Comparison of ENCODE assay signal across 9 cellular contexts in the genomic region with DNA sequence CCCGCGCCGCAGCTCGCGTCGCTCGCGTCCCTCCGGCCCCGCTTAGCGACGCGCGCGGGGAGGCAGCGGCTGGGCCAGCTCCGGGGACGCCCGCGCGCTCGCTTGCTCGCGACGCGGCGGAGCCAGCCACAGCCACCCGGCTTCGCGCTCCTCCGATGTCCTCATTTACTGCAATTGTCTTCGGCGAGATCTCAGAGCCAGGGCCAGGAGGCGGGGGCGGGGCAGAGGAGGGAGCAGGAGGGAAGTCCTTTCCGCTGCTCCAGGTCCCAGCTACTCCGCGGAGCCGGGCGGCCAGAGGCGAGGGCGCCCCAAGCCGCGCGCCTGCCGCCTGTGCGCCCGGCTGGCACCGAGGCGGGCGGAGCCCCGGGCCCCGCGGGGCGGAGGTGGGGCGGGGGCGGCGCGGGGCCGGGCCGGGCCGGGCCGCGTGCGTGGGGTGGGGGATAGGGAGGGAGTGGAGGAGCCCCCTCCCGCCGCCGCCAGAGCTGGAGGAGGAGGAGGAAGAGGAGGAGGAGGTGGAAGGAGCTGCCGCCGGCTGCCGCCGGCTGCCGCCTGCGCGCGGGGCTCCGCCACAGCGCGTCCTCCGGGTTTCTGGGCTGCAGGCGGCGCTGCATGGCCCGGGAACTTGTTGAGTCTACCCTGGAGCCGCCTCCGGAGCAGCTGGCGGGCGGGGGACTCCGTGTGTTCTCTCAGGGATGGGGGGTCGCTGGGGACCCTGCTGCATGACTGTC. TPM values are rescaled to one million over a fixed set of nuclear protein-coding genes. Genes with fewer than 3 reads are reported as not detected.
DNase-seq lines count a peak whose midpoint lies in the region; ATAC-seq and TF ChIP-seq lines count a peak whose summit lies in the region.
"Had no signal": no experiment of that assay in that cellular context is flagged by ENCODE, and none has a peak within 500 bp of the region (broad histone marks: within the 10 kb centered on the region; RNA-seq: fewer than 3 reads in every experiment).

A gene with protein sequence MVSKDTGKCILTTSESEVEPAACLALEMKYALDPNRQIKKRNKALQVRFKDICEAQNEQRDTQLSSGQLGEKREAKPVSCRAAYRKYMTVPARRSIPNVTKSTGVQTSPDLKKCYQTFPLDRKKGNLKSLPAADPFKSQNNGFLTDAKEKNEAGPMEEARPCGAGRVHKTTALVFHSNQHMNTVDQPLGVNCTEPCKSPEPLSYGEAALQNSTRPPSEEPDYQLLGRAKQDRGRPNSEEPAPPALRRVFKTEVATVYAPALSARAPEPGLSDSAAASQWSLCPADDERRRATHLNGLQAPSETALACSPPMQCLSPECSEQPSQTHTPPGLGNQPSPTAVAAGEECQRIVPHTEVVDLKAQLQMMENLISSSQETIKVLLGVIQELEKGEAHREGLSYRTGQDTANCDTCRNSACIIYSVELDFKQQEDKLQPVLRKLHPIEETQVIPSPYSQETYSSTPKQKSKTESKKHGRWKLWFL (minus strand): TSS at position 365 of the 728 bp plus-strand sequence. CDS start 20,196 bp downstream, outside the sequence.

- CTCF ChIA-PET in activated CD8-positive, alpha-beta T cell treated with anti-CD3 and anti-CD28 coated beads for 36 hours (lab: Charles Lee) = no interaction called here

- no peaks in the 10 kb centered on the region for H3K9me3 Mint-ChIP-seq in activated T-cell treated with anti-CD3 and anti-CD28 coated beads, Interleukin-2, amount 50 U/mL, for 24 hours
- no peaks in the 10 kb centered on the region for H3K9me3 Mint-ChIP-seq in activated CD8-positive, alpha-beta T cell treated with anti-CD3 and anti-CD28 coated beads for 36 hours

- POLR2A ChIA-PET in activated CD8-positive, alpha-beta T cell treated with anti-CD3 and anti-CD28 coated beads for 36 hours (lab: Charles Lee) = no interaction called here

- no peak for TF ChIP-seq CTCF in activated CD8-positive, alpha-beta T cell treated with anti-CD3 and anti-CD28 coated beads for 36 hours (IDR thresholded peaks at IDR 0.05)

- peak; percentile 41 to 58 for ATAC-seq in left cardiac atrium
- ATAC-seq in activated CD8-positive, alpha-beta T cell treated with anti-CD3 and anti-CD28 coated beads for 36 hours = no peak

- peaks cover 3% of the 10 kb centered on the region for H3K4me1 Mint-ChIP-seq in activated T-cell treated with anti-CD3 and anti-CD28 coated beads, Interleukin-2, amount 50 U/mL, for 24 hours (ENCODE audit: low read depth)
- peaks cover 1% of the 10 kb centered on the region for H3K4me1 Mint-ChIP-seq in activated CD8-positive, alpha-beta T cell treated with anti-CD3 and anti-CD28 coated beads for 36 hours (ENCODE audit: low read depth)
- H3K4me1 Mint-ChIP-seq: IgD-negative memory B cell had no signal

- peaks cover 52% of the 10 kb centered on the region for H3K27me3 Mint-ChIP-seq in activated T-cell treated with anti-CD3 and anti-CD28 coated beads, Interleukin-2, amount 50 U/mL, for 24 hours
- H3K27me3 Mint-ChIP-seq in activated CD8-positive, alpha-beta T cell treated with anti-CD3 and anti-CD28 coated beads for 36 hours = peaks cover 33% of the 10 kb centered on the region

- no peaks in the 10 kb centered on the region for H3K36me3 Mint-ChIP-seq in activated T-cell treated with anti-CD3 and anti-CD28 coated beads, Interleukin-2, amount 50 U/mL, for 24 hours (ENCODE audit: low read depth)
- no peaks in the 10 kb centered on the region for H3K36me3 Mint-ChIP-seq in activated CD8-positive, alpha-beta T cell treated with anti-CD3 and anti-CD28 coated beads for 36 hours (ENCODE audit: low read depth)
- H3K36me3 Mint-ChIP-seq: IgD-negative memory B cell had no signal

- no peak within 1 kb of the TSS for H3K27ac Mint-ChIP-seq in activated T-cell treated with anti-CD3 and anti-CD28 coated beads, Interleukin-2, amount 50 U/mL, for 24 hours
- no peak within 1 kb of the TSS for H3K27ac Mint-ChIP-seq in activated CD8-positive, alpha-beta T cell treated with anti-CD3 and anti-CD28 coated beads for 36 hours
- H3K27ac Mint-ChIP-seq: IgD-negative memory B cell had no signal

- H3K4me3 Mint-ChIP-seq in activated T-cell treated with anti-CD3 and anti-CD28 coated beads, Interleukin-2, amount 50 U/mL, for 24 hours = no peak within 1 kb of the TSS
- no peak within 1 kb of the TSS for H3K4me3 Mint-ChIP-seq in activated CD8-positive, alpha-beta T cell treated with anti-CD3 and anti-CD28 coated beads for 36 hours

- DNase-seq in GM03348 (ENCODE audit: low spot score) = peak; percentile 84
- DNase-seq in T1000 (lab: John Stamatoyannopoulos, UW) = peak; percentile 53
- DNase-seq in left cardiac atrium = peak; percentile 45
- DNase-seq in retina = peak; percentile 83
- DNase-seq in mesenteric fat pad (ENCODE audit: low spot score) = no peak
- no peak for DNase-seq in activated T-cell treated with anti-CD3 and anti-CD28 coated beads, Interleukin-2, amount 50 U/mL, for 24 hours
- no peak for DNase-seq in NCI-H1417 (lab: John Stamatoyannopoulos, UW)
- no peak for DNase-seq in activated CD8-positive, alpha-beta T cell treated with anti-CD3 and anti-CD28 coated beads for 36 hours

- intact Hi-C loops in left cardiac atrium (cut with DNase I) = no loop called here
- intact Hi-C loops in activated CD8-positive, alpha-beta T cell treated with anti-CD3 and anti-CD28 coated beads for 36 hours (cut with micrococcal nuclease) = no loop called here

RNA-seq across cellular contexts. Expression of the gene that starts here (rescaled TPM):
- total RNA-seq in left cardiac atrium (not detected), mesenteric fat pad (not detected)
- not detected for total RNA-seq in activated CD8-positive, alpha-beta T cell treated with anti-CD3 and anti-CD28 coated beads for 36 hours

Comparison
In these comparisons a context has a peak if more than half of its experiments do, and no peak if none do; other contexts are left out.
1. Peak in DNase-seq and ATAC-seq in left cardiac atrium; RNA of the gene not detected or under 1 TPM.
2. DNase-seq: peak in GM03348 (single experiment), T1000 (single experiment) and retina (single experiment); none in mesenteric fat pad (single experiment), activated T-cell treated with anti-CD3 and anti-CD28 coated beads, Interleukin-2, amount 50 U/mL, for 24 hours (single experiment), NCI-H1417 (0 of 3) and activated CD8-positive, alpha-beta T cell treated with anti-CD3 and anti-CD28 coated beads for 36 hours (single experiment).